22 cellular contexts compared by ENCODE assay signal in the genomic region with DNA sequence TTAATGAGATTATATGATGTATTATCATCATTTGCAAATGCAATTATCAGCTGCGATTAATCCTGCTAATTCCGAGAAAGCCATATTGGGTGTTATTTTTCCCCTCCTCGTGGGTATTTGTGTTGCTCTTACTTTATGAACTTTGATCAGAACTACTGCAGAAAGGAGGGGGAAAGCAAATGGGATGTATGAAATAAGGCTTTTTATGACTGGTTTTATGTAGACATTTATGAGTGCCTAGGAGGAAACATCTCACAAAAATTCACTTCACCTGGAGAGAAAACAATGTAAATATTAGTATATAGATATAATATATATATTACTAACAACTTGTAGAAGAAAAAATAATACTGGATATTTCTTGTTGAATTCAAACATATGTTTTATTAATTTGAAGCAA.
DNase-seq lines count a peak whose midpoint lies in the region; ATAC-seq, FAIRE-seq and TF ChIP-seq lines count a peak whose summit lies in the region.
"Had no signal": no experiment of that assay in that cellular context is flagged by ENCODE, and none has a peak within 500 bp of the region (broad histone marks: within the 10 kb centered on the region; RNA-seq: fewer than 3 reads in every experiment).

No MANE protein-coding gene starts in this region.

- no peaks in the 10 kb centered on the region for H3K4me1 ChIP-seq in pancreas
- no peaks in the 10 kb centered on the region for H3K4me1 ChIP-seq in GM23248 (ENCODE audit: insufficient read depth)
- H3K4me1 ChIP-seq: A549; BLaER1 treated with 17β-estradiol and CSF1 and Interleukin-3, amounts not matched to agents 10 nM and 100 nM; Caco-2 had no signal

- in situ Hi-C loops in GM23248 (cut with MboI): no loop called here

- intact Hi-C loops in left colon (cut with DNase I, micrococcal nuclease): no loop called here
- intact Hi-C loops in pancreas (cut with DNase I): no loop called here
- intact Hi-C loops in cardiac septum (cut with DNase I): no loop called here

- TF ChIP-seq CTCF in pancreas (IDR thresholded peaks at IDR 0.05): no peak

- H3F3A ChIP-seq in GM23248 (ENCODE audit: insufficient read depth): no peaks in the 10 kb centered on the region

- FAIRE-seq in colon (lab: Jason Lieb, UNC) (peak; percentile 55), pancreas (lab: Jason Lieb, UNC) (peak; percentile 83)
- FAIRE-seq: D721Med, G401.6, GM12891, GM19239 had no signal

- no peaks in the 10 kb centered on the region for H4K20me1 ChIP-seq in GM23248 (ENCODE audit: insufficient read depth)
- H4K20me1 ChIP-seq: BLaER1 treated with 17β-estradiol and CSF1 and Interleukin-3, amounts not matched to agents 10 nM and 100 nM had no signal

- WGBS in pancreas, 2 donors: 53 to 68% methylated on average over 3 of the region's 3 CpGs
- WGBS in GM23248 (ENCODE audit: low coverage in 1 of 2, low lambda C conversion rate in 2 of 2, missing lambda C conversion rate in 2 of 2), 2 experiments: 13 to 18% methylated on average over 3 of the region's 3 CpGs

- H3K9me3 ChIP-seq in pancreas (no peaks in the 10 kb centered on the region), GM23248 (ENCODE audit: low read depth) (no peaks in the 10 kb centered on the region)
- H3K9me3 ChIP-seq: A549; BLaER1 treated with 17β-estradiol and CSF1 and Interleukin-3, amounts not matched to agents 10 nM and 100 nM; Caco-2 had no signal

- peak; percentile 77 for ATAC-seq in left colon
- no peak for ATAC-seq in pancreas
- ATAC-seq in GM21723 (IDR thresholded peaks at IDR 0.05; ENCODE audit: unreplicated experiment): no peak
- ATAC-seq: A549; CD8-positive, alpha-beta T cell had no signal

- H3K27me3 ChIP-seq in pancreas (peaks cover 0 to 3% (median 0%) of the 10 kb centered on the region in 4 donors), GM23248 (replicated peaks; ENCODE audit: insufficient read depth) (no peaks in the 10 kb centered on the region)
- H3K27me3 ChIP-seq: BLaER1 treated with 17β-estradiol and CSF1 and Interleukin-3, amounts not matched to agents 10 nM and 100 nM had no signal

- no peaks in the 10 kb centered on the region for H3K79me2 ChIP-seq in GM23248 (ENCODE audit: insufficient read depth)

- H3K4me2 ChIP-seq in GM23248 (ENCODE audit: unreplicated experiment): no peak overlapping the region
- H3K4me2 ChIP-seq: A549; BLaER1 treated with 17β-estradiol and CSF1 and Interleukin-3, amounts not matched to agents 10 nM and 100 nM had no signal

- H3K9me2 ChIP-seq in GM23248 (ENCODE audit: insufficient read depth): no peaks in the 10 kb centered on the region

- H3K27ac ChIP-seq in pancreas (no peak overlapping the region), GM23248 (no peak overlapping the region)
- H3K27ac ChIP-seq: 22Rv1; A549; BLaER1 treated with 17β-estradiol and CSF1 and Interleukin-3, amounts not matched to agents 10 nM and 100 nM; C4-2B had no signal

- H3K4me3 ChIP-seq in pancreas (no peak overlapping the region), GM23248 (no peak overlapping the region)
- H3K4me3 ChIP-seq: A549; BLaER1 treated with 17β-estradiol and CSF1 and Interleukin-3, amounts not matched to agents 10 nM and 100 nM had no signal

- H2AFZ ChIP-seq in GM23248: no peak overlapping the region

- no peak overlapping the region for H3K9ac ChIP-seq in GM23248
- H3K9ac ChIP-seq: BLaER1 treated with 17β-estradiol and CSF1 and Interleukin-3, amounts not matched to agents 10 nM and 100 nM had no signal

- no peaks in the 10 kb centered on the region for H3K36me3 ChIP-seq in pancreas
- H3K36me3 ChIP-seq in GM23248 (ENCODE audit: low read depth): no peaks in the 10 kb centered on the region
- H3K36me3 ChIP-seq: BLaER1 treated with 17β-estradiol and CSF1 and Interleukin-3, amounts not matched to agents 10 nM and 100 nM had no signal

- DNase-seq in NCI-H82 (lab: John Stamatoyannopoulos, UW): peak; percentile 38
- DNase-seq in left colon: no peak
- DNase-seq in pancreas: no peak
- no peak for DNase-seq in cardiac septum (ENCODE audit: low spot score)
- DNase-seq in GM23248: no peak
- DNase-seq: AML-193; Caco-2; Calu3; CD4-positive, alpha-beta T cell; CD8-positive, alpha-beta T cell; DMS79 treated with DMSO at 0.1 percent for 48 hours; GF-D8 had no signal
